ENCODE assay signal across 26 cellular contexts in the genomic region with DNA sequence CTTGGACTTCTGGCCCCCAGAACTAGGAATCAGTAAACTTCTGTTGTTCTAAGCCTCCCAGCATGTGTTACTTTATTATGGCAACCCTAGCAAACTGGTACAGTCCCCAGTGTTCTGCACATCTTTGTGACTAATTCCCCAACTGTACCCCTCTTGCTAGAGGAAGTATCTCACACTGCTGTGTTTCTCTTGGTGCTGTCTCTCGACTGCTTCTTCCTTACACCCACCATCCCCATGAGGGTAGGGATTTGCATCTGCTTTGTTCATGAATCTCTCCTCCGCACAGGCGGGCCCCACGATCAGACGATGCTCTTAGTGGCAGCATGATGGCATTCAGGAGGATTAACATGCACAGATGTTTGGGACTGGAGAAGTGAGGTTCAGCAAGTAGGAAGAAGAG. TPM values are rescaled to one million over a fixed set of nuclear protein-coding genes. Genes with fewer than 3 reads are reported as not detected.
DNase-seq lines count a peak whose midpoint lies in the region; ATAC-seq and TF ChIP-seq lines count a peak whose summit lies in the region.
"Had no signal": no experiment of that assay in that cellular context is flagged by ENCODE, and none has a peak within 500 bp of the region (broad histone marks: within the 10 kb centered on the region; RNA-seq: fewer than 3 reads in every experiment).

No MANE protein-coding gene starts in this region.

- CTCF ChIA-PET in activated CD8-positive, alpha-beta T cell treated with anti-CD3 and anti-CD28 coated beads for 36 hours (lab: Charles Lee), result no interaction called here
- CTCF ChIA-PET in activated CD8-positive, alpha-beta T cell treated with anti-CD3 and anti-CD28 coated beads, Interleukin-2, amount 10 ng/mL, durations not matched to agents 7 days and 5 days (lab: Charles Lee), result no interaction called here

- H3K9me3 ChIP-seq in psoas muscle, result no peaks in the 10 kb centered on the region
- H3K9me3 ChIP-seq: BLaER1 treated with 17β-estradiol and CSF1 and Interleukin-3, amounts not matched to agents 10 nM and 100 nM; esophagus muscularis mucosa; spleen; transverse colon had no signal

- no peak overlapping the region for H3K27ac Mint-ChIP-seq in activated CD8-positive, alpha-beta T cell treated with anti-CD3 and anti-CD28 coated beads for 36 hours
- H3K27ac Mint-ChIP-seq in activated CD8-positive, alpha-beta T cell treated with anti-CD3 and anti-CD28 coated beads, Interleukin-2, amount 10 ng/mL, durations not matched to agents 7 days and 5 days, result no peak overlapping the region
- H3K27ac Mint-ChIP-seq in memory B cell, result no peak overlapping the region
- H3K27ac Mint-ChIP-seq: activated CD8-positive, alpha-beta memory T cell treated with anti-CD3 and anti-CD28 coated beads, Interleukin-2, amount 10 ng/mL, durations not matched to agents 7 days and 5 days; T-helper 2 cell treated with Interferon-gamma antibody and Interleukin-4, amounts not matched to agents 5 μg/mL and 100 μg/mL, for 36 hours had no signal

- no peak for TF ChIP-seq CTCF in activated CD8-positive, alpha-beta T cell treated with anti-CD3 and anti-CD28 coated beads for 36 hours (IDR thresholded peaks at IDR 0.05)
- no peak for TF ChIP-seq CTCF in psoas muscle (IDR thresholded peaks at IDR 0.05)

- H3K27ac ChIP-seq in psoas muscle, result no peak overlapping the region
- H3K27ac ChIP-seq: BLaER1 treated with 17β-estradiol and CSF1 and Interleukin-3, amounts not matched to agents 10 nM and 100 nM; esophagus muscularis mucosa; PC-9; spleen; transverse colon had no signal

- H3K4me3 ChIP-seq in psoas muscle, result no peak overlapping the region
- H3K4me3 ChIP-seq: BLaER1 treated with 17β-estradiol and CSF1 and Interleukin-3, amounts not matched to agents 10 nM and 100 nM; esophagus muscularis mucosa; PC-9; spleen; transverse colon had no signal

- H3K9me3 Mint-ChIP-seq in activated CD8-positive, alpha-beta T cell treated with anti-CD3 and anti-CD28 coated beads for 36 hours, result no peaks in the 10 kb centered on the region
- no peaks in the 10 kb centered on the region for H3K9me3 Mint-ChIP-seq in activated CD8-positive, alpha-beta T cell treated with anti-CD3 and anti-CD28 coated beads, Interleukin-2, amount 10 ng/mL, durations not matched to agents 7 days and 5 days (ENCODE audit: insufficient read depth)
- no peaks in the 10 kb centered on the region for H3K9me3 Mint-ChIP-seq in memory B cell
- H3K9me3 Mint-ChIP-seq: central memory CD8-positive, alpha-beta T cell; T-helper 2 cell treated with Interferon-gamma antibody and Interleukin-4, amounts not matched to agents 5 μg/mL and 100 μg/mL, for 36 hours had no signal

- peaks cover 7% of the 10 kb centered on the region for H3K27me3 Mint-ChIP-seq in activated CD8-positive, alpha-beta T cell treated with anti-CD3 and anti-CD28 coated beads for 36 hours
- peaks cover 15% of the 10 kb centered on the region for H3K27me3 Mint-ChIP-seq in activated CD8-positive, alpha-beta T cell treated with anti-CD3 and anti-CD28 coated beads, Interleukin-2, amount 10 ng/mL, durations not matched to agents 7 days and 5 days (ENCODE audit: low read depth)
- peaks cover 2% of the 10 kb centered on the region for H3K27me3 Mint-ChIP-seq in memory B cell

- H3K36me3 ChIP-seq in psoas muscle (ENCODE audit: insufficient read depth in 1 of 2, low read depth in 1 of 2), result peaks cover 0 to 4% of the 10 kb centered on the region in 2 donors
- H3K36me3 ChIP-seq: BLaER1 treated with 17β-estradiol and CSF1 and Interleukin-3, amounts not matched to agents 10 nM and 100 nM; spleen; transverse colon had no signal

- POLR2A ChIA-PET in activated CD8-positive, alpha-beta T cell treated with anti-CD3 and anti-CD28 coated beads for 36 hours (lab: Charles Lee), result no interaction called here
- POLR2A ChIA-PET in activated CD8-positive, alpha-beta T cell treated with anti-CD3 and anti-CD28 coated beads, Interleukin-2, amount 10 ng/mL, durations not matched to agents 7 days and 5 days (lab: Charles Lee), result no interaction called here

- DNase-seq in activated CD8-positive, alpha-beta T cell treated with anti-CD3 and anti-CD28 coated beads for 36 hours, result no peak
- DNase-seq in activated CD8-positive, alpha-beta T cell treated with anti-CD3 and anti-CD28 coated beads, Interleukin-2, amount 10 ng/mL, durations not matched to agents 7 days and 5 days, result no peak
- DNase-seq in memory B cell (ENCODE audit: low spot score in 2 of 2), result no peak
- no peak for DNase-seq in DMS53 treated with DMSO at 0.1 percent for 48 hours (lab: John Stamatoyannopoulos, UW; ENCODE audit: unreplicated experiment)
- DNase-seq in psoas muscle, result no peak
- no peak for DNase-seq in RKO (ENCODE audit: low spot score)
- DNase-seq: activated CD8-positive, alpha-beta memory T cell treated with anti-CD3 and anti-CD28 coated beads, Interleukin-2, amount 10 ng/mL, durations not matched to agents 7 days and 5 days; activated gamma-delta T cell; effector CD8-positive, alpha-beta T cell; Kasumi-1; left ventricle myocardium superior; NCI-H1105; NCI-H2107; NCI-H510A treated with DMSO at 0.1 percent for 48 hours; PC-9; spleen; transverse colon had no signal

- H3K27me3 ChIP-seq in psoas muscle (ENCODE audit: insufficient read depth in 3 of 3, low read length in 2 of 3), result no peaks in the 10 kb centered on the region
- H3K27me3 ChIP-seq: BLaER1 treated with 17β-estradiol and CSF1 and Interleukin-3, amounts not matched to agents 10 nM and 100 nM; transverse colon had no signal

- peaks cover 4% of the 10 kb centered on the region for H3K4me1 Mint-ChIP-seq in activated CD8-positive, alpha-beta T cell treated with anti-CD3 and anti-CD28 coated beads for 36 hours (ENCODE audit: low read depth)
- peaks cover 22% of the 10 kb centered on the region for H3K4me1 Mint-ChIP-seq in activated CD8-positive, alpha-beta T cell treated with anti-CD3 and anti-CD28 coated beads, Interleukin-2, amount 10 ng/mL, durations not matched to agents 7 days and 5 days (ENCODE audit: low read depth)
- peaks cover 5% of the 10 kb centered on the region for H3K4me1 Mint-ChIP-seq in memory B cell
- H3K4me1 Mint-ChIP-seq: central memory CD8-positive, alpha-beta T cell had no signal

- intact Hi-C loops in activated CD8-positive, alpha-beta T cell treated with anti-CD3 and anti-CD28 coated beads for 36 hours (cut with micrococcal nuclease), result no loop called here
- intact Hi-C loops in psoas muscle (cut with DNase I), result no loop called here

- peak; percentile 58 for ATAC-seq in activated CD8-positive, alpha-beta T cell treated with anti-CD3 and anti-CD28 coated beads for 36 hours
- no peak for ATAC-seq in activated CD8-positive, alpha-beta T cell treated with anti-CD3 and anti-CD28 coated beads, Interleukin-2, amount 10 ng/mL, durations not matched to agents 7 days and 5 days
- ATAC-seq in GM21529 (IDR thresholded peaks at IDR 0.05; ENCODE audit: unreplicated experiment), result peak; percentile 76
- peak; percentile 59 for ATAC-seq in HG03439 (IDR thresholded peaks at IDR 0.05; ENCODE audit: unreplicated experiment)
- peak; percentile 60 for ATAC-seq in memory B cell (ENCODE audit: low read depth)
- ATAC-seq in psoas muscle, result no peak
- ATAC-seq: activated CD8-positive, alpha-beta memory T cell treated with anti-CD3 and anti-CD28 coated beads, Interleukin-2, amount 10 ng/mL, durations not matched to agents 7 days and 5 days; left ventricle myocardium superior had no signal

- 62 to 68% (median 67%) methylated on average over 5 of the region's 5 CpGs for WGBS in psoas muscle, 3 donors

- no peak overlapping the region for H3K4me3 Mint-ChIP-seq in activated CD8-positive, alpha-beta T cell treated with anti-CD3 and anti-CD28 coated beads for 36 hours
- H3K4me3 Mint-ChIP-seq in activated CD8-positive, alpha-beta T cell treated with anti-CD3 and anti-CD28 coated beads, Interleukin-2, amount 10 ng/mL, durations not matched to agents 7 days and 5 days, result no peak overlapping the region
- H3K4me3 Mint-ChIP-seq in memory B cell, result no peak overlapping the region
- H3K4me3 Mint-ChIP-seq: activated CD8-positive, alpha-beta memory T cell treated with anti-CD3 and anti-CD28 coated beads, Interleukin-2, amount 10 ng/mL, durations not matched to agents 7 days and 5 days; central memory CD8-positive, alpha-beta T cell; T-helper 2 cell treated with Interferon-gamma antibody and Interleukin-4, amounts not matched to agents 5 μg/mL and 100 μg/mL, for 36 hours had no signal

- no peaks in the 10 kb centered on the region for H3K36me3 Mint-ChIP-seq in activated CD8-positive, alpha-beta T cell treated with anti-CD3 and anti-CD28 coated beads for 36 hours (ENCODE audit: low read depth)
- H3K36me3 Mint-ChIP-seq in activated CD8-positive, alpha-beta T cell treated with anti-CD3 and anti-CD28 coated beads, Interleukin-2, amount 10 ng/mL, durations not matched to agents 7 days and 5 days (ENCODE audit: low read depth), result no peaks in the 10 kb centered on the region
- no peaks in the 10 kb centered on the region for H3K36me3 Mint-ChIP-seq in memory B cell

- no peaks in the 10 kb centered on the region for H3K4me1 ChIP-seq in psoas muscle
- H3K4me1 ChIP-seq: esophagus muscularis mucosa, transverse colon had no signal

RNA-seq across cellular contexts. Expression of gene CLIC6, which starts 46.7 kb away (rescaled TPM):
- total RNA-seq in activated CD8-positive, alpha-beta T cell treated with anti-CD3 and anti-CD28 coated beads for 36 hours, result under 1 TPM; 0.54 to 0.58 TPM
- under 1 TPM; 0.08 to 0.21 TPM for total RNA-seq in activated CD8-positive, alpha-beta T cell treated with anti-CD3 and anti-CD28 coated beads, Interleukin-2, amount 10 ng/mL, durations not matched to agents 7 days and 5 days
- total RNA-seq in psoas muscle, result 10 to 100 TPM in 2 of 4 donors, 1 to 10 TPM in 1, under 1 TPM in 1; 0.50 to 35.5 (median 9.2) TPM
- 1 to 10 TPM; 3.1 to 7.7 (median 4.2) TPM for polyA plus RNA-seq in psoas muscle
- total RNA-seq: G401, glomerular endothelial cell, HT-29, PC-9 had no signal

Comparison
In these comparisons a context has a peak if more than half of its experiments do, and no peak if none do; other contexts are left out.
1. ATAC-seq: peak in activated CD8-positive, alpha-beta T cell treated with anti-CD3 and anti-CD28 coated beads for 36 hours (single experiment), GM21529 (single experiment), HG03439 (single experiment) and memory B cell (single experiment); none in activated CD8-positive, alpha-beta T cell treated with anti-CD3 and anti-CD28 coated beads, Interleukin-2, amount 10 ng/mL, durations not matched to agents 7 days and 5 days (single experiment) and psoas muscle (0 of 4).